ENCODE assay signal across 1 cellular context in the genomic region with DNA sequence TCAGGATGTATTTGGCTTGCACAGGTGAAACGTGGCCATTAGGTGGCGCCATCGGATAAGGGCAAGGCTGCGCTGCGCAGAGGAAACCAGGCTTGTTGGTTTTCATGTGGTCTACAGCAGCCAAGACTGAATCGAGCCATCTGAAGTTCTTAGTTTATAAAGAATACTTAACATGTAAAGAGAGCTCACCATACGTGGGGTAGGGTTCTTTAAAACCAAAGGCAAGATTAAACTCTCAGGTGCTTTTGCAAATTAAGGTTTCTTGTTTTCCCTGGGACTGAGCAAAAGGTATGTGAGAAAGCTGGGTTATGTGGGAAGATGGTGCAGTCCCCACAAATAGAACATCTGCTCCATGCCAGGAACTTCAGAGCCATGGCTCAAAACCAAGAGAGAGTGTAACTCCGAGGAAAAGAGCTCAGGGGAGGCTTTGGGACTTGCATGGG.
TF ChIP-seq lines count a peak whose summit lies in the region.

No MANE protein-coding gene starts in this region.

TF ChIP-seq in H1, 55 proteins besides CTCF, POLR2A, EP300 and RAD21:
- no peak for TF ChIP-seq TEAD4 (IDR thresholded peaks at IDR 0.05; ENCODE audit: low read depth, low read length)
- TF ChIP-seq CEBPB (IDR thresholded peaks at IDR 0.05; ENCODE audit: low read depth, low read length): peak; percentile 2; the same call in 1 of the 2 replicates
- TF ChIP-seq YY1 (IDR thresholded peaks at IDR 0.05; ENCODE audit: low read depth, low read length): peak; percentile 73; the same call in 1 of the 2 replicates
- TF ChIP-seq KDM4A (IDR thresholded peaks at IDR 0.05; ENCODE audit: low read depth, low read length, severe bottlenecking): no peak
- no peak for TF ChIP-seq RNF2 (IDR thresholded peaks at IDR 0.05; ENCODE audit: borderline replicate concordance, low read depth, low read length, missing control alignments, poor library complexity, severe bottlenecking)
- TF ChIP-seq SIN3A (conservative IDR thresholded peaks at IDR 0.05 in 1 of 2, IDR thresholded peaks at IDR 0.05 in 1 of 2; ENCODE audit: low read depth in 1 of 2, low read length in 2 of 2): 0 out of 4 replicates have a peak, but pooled peaks of 1 of the 2 experiments have one; percentile 57
- 0 out of 2 replicates have a peak, but pooled peaks have one; percentile 31 for TF ChIP-seq MAX (IDR thresholded peaks at IDR 0.05)
- no peak for TF ChIP-seq SUZ12 (IDR thresholded peaks at IDR 0.05; ENCODE audit: low read length)
- peak; percentile 51; the same call in 1 of the 2 replicates for TF ChIP-seq JUND (IDR thresholded peaks at IDR 0.05; ENCODE audit: low read length)
- TF ChIP-seq BRCA1 (IDR thresholded peaks at IDR 0.05; ENCODE audit: low read depth, low read length): 0 out of 2 replicates have a peak, but pooled peaks have one; percentile 10
- TF ChIP-seq SRF (IDR thresholded peaks at IDR 0.05; ENCODE audit: low read depth, low read length): no peak
- TF ChIP-seq BCL11A (IDR thresholded peaks at IDR 0.05; ENCODE audit: low read depth in 2 of 2, low read length in 2 of 2): no peak
